1 cellular context compared by ENCODE assay signal in the genomic region with DNA sequence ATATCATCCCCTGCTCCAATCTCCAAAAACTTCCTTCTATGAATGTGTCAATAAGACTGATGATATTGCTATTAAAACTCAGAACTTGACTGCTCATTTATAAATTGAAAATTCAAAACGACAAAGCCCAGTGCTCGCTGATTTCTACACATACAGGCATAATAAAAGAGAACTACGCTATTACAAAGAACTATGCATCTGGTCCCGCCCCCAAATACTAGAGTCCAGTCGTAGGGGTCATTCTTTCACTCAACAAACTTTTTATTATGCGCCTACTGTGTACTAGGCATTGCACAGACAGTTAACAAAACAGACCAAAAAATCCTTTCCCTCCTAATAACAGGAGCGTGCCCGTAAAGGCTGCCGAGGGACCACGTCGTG.
TF ChIP-seq lines count a peak whose summit lies in the region.

No MANE protein-coding gene starts in this region.

TF ChIP-seq in IMR-90, 13 proteins besides CTCF, POLR2A, EP300 and RAD21 (continued from another document):
- TF ChIP-seq, protein P1, sequence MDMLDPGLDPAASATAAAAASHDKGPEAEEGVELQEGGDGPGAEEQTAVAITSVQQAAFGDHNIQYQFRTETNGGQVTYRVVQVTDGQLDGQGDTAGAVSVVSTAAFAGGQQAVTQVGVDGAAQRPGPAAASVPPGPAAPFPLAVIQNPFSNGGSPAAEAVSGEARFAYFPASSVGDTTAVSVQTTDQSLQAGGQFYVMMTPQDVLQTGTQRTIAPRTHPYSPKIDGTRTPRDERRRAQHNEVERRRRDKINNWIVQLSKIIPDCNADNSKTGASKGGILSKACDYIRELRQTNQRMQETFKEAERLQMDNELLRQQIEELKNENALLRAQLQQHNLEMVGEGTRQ (IDR thresholded peaks at IDR 0.05; ENCODE audit: low read depth, low read length): no peak
- TF ChIP-seq MAZ (IDR thresholded peaks at IDR 0.05; ENCODE audit: borderline replicate concordance, low read depth, low read length) (no peak), CHD1 (IDR thresholded peaks at IDR 0.05; ENCODE audit: low read depth, low read length) (no peak), CEBPB (IDR thresholded peaks at IDR 0.05; ENCODE audit: low read depth, low read length) (no peak), MAFK (IDR thresholded peaks at IDR 0.05; ENCODE audit: low read depth, low read length) (no peak)
